ENCODE assay signal across 1 cellular context in genomic region chr6:110980227-110980626, GRCh38.
TF ChIP-seq lines count a peak whose summit lies in the region.

No MANE protein-coding gene starts in this region.

TF ChIP-seq in WTC11, 78 proteins besides CTCF, POLR2A, EP300 and RAD21 (continued from another document):
- TF ChIP-seq ERG (CRISPR knock-in tag; IDR thresholded peaks at IDR 0.05) (no peak), USF1 (CRISPR knock-in tag; IDR thresholded peaks at IDR 0.05) (no peak), IRF2 (CRISPR knock-in tag; IDR thresholded peaks at IDR 0.05; ENCODE audit: borderline replicate concordance, low read depth) (no peak), KAT7 (CRISPR knock-in tag; IDR thresholded peaks at IDR 0.05; ENCODE audit: borderline replicate concordance) (no peak)
- TF ChIP-seq, protein P1, sequence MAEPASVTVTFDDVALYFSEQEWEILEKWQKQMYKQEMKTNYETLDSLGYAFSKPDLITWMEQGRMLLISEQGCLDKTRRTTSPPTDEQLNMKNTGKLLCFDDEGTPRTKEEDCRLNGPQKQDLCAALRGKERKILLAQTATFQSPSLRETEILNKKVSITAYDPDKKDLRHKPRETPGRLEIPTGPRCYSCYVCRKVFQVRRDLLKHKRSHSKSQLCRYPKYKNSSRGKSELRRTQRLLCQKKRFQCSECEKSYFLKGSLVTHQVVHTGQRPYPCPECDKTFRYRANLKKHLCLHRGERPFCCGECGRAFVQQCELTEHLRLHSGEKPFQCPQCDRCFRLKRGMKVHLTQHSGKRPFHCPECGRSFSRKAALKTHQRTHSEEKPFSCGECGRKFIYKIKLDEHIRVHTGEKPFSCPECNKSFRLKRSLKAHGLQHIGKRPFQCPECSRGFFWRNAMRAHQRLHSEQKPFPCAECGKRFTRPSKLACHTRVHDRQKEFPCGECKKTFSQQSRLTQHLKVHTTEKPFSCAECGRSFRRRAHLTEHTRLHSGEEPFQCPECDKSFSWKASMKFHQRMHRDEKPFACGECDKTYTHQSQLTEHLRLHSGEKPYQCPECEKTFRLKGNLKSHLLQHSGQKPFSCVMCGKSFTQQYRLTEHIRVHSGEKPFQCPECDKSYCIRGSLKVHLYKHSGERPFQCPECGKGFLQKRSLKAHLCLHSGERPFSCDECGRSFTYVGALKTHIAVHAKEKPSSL (CRISPR knock-in tag; conservative IDR thresholded peaks at IDR 0.05): no peak
